Comparison of ENCODE assay signal across 17 cellular contexts in genomic region chr1:107286125-107286524, GRCh38.
DNase-seq lines count a peak whose midpoint lies in the region; ATAC-seq lines count a peak whose summit lies in the region.
"Had no signal": no experiment of that assay in that cellular context is flagged by ENCODE, and none has a peak within 500 bp of the region (broad histone marks: within the 10 kb centered on the region; RNA-seq: fewer than 3 reads in every experiment).

No MANE protein-coding gene starts in this region.

- ATAC-seq in GM18519 (IDR thresholded peaks at IDR 0.05; ENCODE audit: low FRiP score, unreplicated experiment), result peak; percentile 63
- ATAC-seq in GM21529 (IDR thresholded peaks at IDR 0.05; ENCODE audit: unreplicated experiment), result peak; percentile 75
- ATAC-seq in HG03442 (IDR thresholded peaks at IDR 0.05; ENCODE audit: unreplicated experiment), result peak; percentile 89
- no peak for ATAC-seq in Right ventricle myocardium superior (ENCODE audit: poor library complexity)
- ATAC-seq: K562, Right ventricle myocardium inferior had no signal

- no peak for DNase-seq in midbrain (lab: John Stamatoyannopoulos, UW)
- no peak for DNase-seq in NCI-H1092 treated with DMSO at 0.1 percent for 48 hours (lab: John Stamatoyannopoulos, UW)
- DNase-seq in AG08396 (ENCODE audit: low spot score), result no peak
- DNase-seq in Right ventricle myocardium superior, result no peak
- DNase-seq: DND-41; GDM1; NCI-H1105 treated with DMSO at 0.1 percent for 48 hours; NCI-H1694; NCI-H2081 treated with DMSO at 0.1 percent for 48 hours; NK-92 treated with Interleukin-12 subunit alpha and Interleukin-12 subunit beta, amount 100 ng/mL, for 24 hours; SW 1271; T-helper 2 cell had no signal

- intact Hi-C loops in Right ventricle myocardium superior (cut with DNase I), result no loop called here
